8 cellular contexts compared by ENCODE assay signal in the genomic region with DNA sequence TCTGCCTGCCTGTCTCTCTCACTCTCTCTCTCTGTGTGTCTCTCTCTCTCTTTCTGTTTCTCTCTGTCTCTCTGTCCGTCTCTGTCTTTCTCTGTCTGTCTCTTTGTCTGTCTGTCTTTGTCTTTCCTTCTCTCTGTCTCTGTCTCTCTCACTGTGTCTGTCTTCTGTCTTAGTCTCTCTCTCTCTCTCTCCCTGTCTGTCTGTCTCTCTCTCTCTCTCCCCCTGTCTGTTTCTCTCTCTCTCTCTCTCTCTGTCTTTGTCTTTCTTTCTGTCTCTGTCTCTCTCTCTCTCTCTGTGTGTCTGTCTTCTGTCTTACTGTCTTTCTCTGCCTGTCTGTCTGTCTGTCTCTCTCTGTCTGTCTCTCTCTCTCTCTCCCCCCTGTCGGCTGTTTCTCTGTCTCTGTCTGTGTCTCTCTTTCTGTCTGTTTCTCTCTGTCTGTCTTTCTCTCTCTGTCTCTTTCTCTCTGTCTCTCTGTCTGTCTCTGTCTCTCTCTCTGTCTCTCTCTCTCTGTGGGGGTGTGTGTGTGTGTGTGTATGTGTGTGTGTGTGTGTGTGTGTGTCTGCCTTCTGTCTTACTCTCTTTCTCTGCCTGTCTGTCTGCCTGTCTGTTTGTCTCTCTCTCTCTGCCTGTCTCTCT.
DNase-seq lines count a peak whose midpoint lies in the region; ATAC-seq, FAIRE-seq and TF ChIP-seq lines count a peak whose summit lies in the region.
"Not testable (repeated sequence)": the region's sequence is repeated elsewhere in the genome, so short reads cannot be mapped to it uniquely, and the experiment has no call there.

No MANE protein-coding gene starts in this region.

- H3K9me3 Mint-ChIP-seq in activated CD8-positive, alpha-beta T cell treated with anti-CD3 and anti-CD28 coated beads, Interleukin-2, amount 10 ng/mL, durations not matched to agents 7 days and 5 days (ENCODE audit: insufficient read depth), result not testable (repeated sequence)

- TF ChIP-seq EP300 in H1 (IDR thresholded peaks at IDR 0.05; ENCODE audit: borderline replicate concordance in 1 of 2, low read depth in 2 of 2, low read length in 2 of 2); transverse colon (IDR thresholded peaks at IDR 0.05; ENCODE audit: low read depth): not testable (repeated sequence)

- H2BK20ac ChIP-seq in H1 (ENCODE audit: low read length), result not testable (repeated sequence)

- TF ChIP-seq POLR2A in H1 (IDR thresholded peaks at IDR 0.05; ENCODE audit: control extremely low read depth in 1 of 2, low read depth in 2 of 2, low read length in 2 of 2), result not testable (repeated sequence)
- peak; percentile 55 for TF ChIP-seq POLR2A in transverse colon (IDR thresholded peaks at IDR 0.05)

- H4K20me1 ChIP-seq in H1 (replicated peaks in 1 of 2; ENCODE audit: control insufficient read depth in 1 of 2, insufficient read depth in 2 of 2, low read length in 2 of 2), result not testable (repeated sequence)

- intact Hi-C loops in transverse colon (cut with DNase I; ENCODE audit: low total_unique reads), result not testable (repeated sequence)

- H4K5ac ChIP-seq in H1 (ENCODE audit: insufficient read length, low read depth, low read length), result not testable (repeated sequence)

- H3K27ac Mint-ChIP-seq in activated CD8-positive, alpha-beta T cell treated with anti-CD3 and anti-CD28 coated beads, Interleukin-2, amount 10 ng/mL, durations not matched to agents 7 days and 5 days, result peak overlapping the region; percentile 0

- DNase-seq in activated CD8-positive, alpha-beta T cell treated with anti-CD3 and anti-CD28 coated beads, Interleukin-2, amount 10 ng/mL, durations not matched to agents 7 days and 5 days, result peak; percentile 20
- peak in 1 of 2 experiments; percentile 100 for DNase-seq in H1 (ENCODE audit: low read depth in 1 of 2, low spot score in 2 of 2)
- peak; percentile 10 for DNase-seq in mucosa of gallbladder (ENCODE audit: low spot score)
- DNase-seq in transverse colon, result not testable (repeated sequence)

- not testable (repeated sequence) for H3K4me3 ChIP-seq in H1 (ENCODE audit: extremely low read depth in 1 of 4, insufficient read depth in 2 of 4, low read depth in 3 of 4, low read length in 4 of 4); transverse colon

- not testable (repeated sequence) for H3K36me3 Mint-ChIP-seq in activated CD8-positive, alpha-beta T cell treated with anti-CD3 and anti-CD28 coated beads, Interleukin-2, amount 10 ng/mL, durations not matched to agents 7 days and 5 days (ENCODE audit: low read depth)

- not testable (repeated sequence) for H3K4me1 Mint-ChIP-seq in activated CD8-positive, alpha-beta T cell treated with anti-CD3 and anti-CD28 coated beads, Interleukin-2, amount 10 ng/mL, durations not matched to agents 7 days and 5 days (ENCODE audit: low read depth)

- POLR2A ChIA-PET in activated CD8-positive, alpha-beta T cell treated with anti-CD3 and anti-CD28 coated beads, Interleukin-2, amount 10 ng/mL, durations not matched to agents 7 days and 5 days (lab: Charles Lee); H1 (lab: Charles Lee; ENCODE audit: partially characterized antibody): not testable (repeated sequence)

- H2BK120ac ChIP-seq in H1 (replicated peaks; ENCODE audit: low read depth, low read length), result not testable (repeated sequence)

- CTCF ChIA-PET in activated CD8-positive, alpha-beta T cell treated with anti-CD3 and anti-CD28 coated beads, Interleukin-2, amount 10 ng/mL, durations not matched to agents 7 days and 5 days (lab: Charles Lee); H1 (lab: Charles Lee; ENCODE audit: partially characterized antibody): not testable (repeated sequence)

- not testable (repeated sequence) for H3K56ac ChIP-seq in H1 (replicated peaks; ENCODE audit: insufficient read length, low read depth, low read length)

- H2BK5ac ChIP-seq in H1 (ENCODE audit: low read depth, low read length), result not testable (repeated sequence)

- H3K9me3 ChIP-seq in H1 (ENCODE audit: insufficient read depth in 2 of 2, low read depth in 1 of 2, low read length in 1 of 2); transverse colon: not testable (repeated sequence)

- not testable (repeated sequence) for H3K4me2 ChIP-seq in H1 (ENCODE audit: insufficient read depth in 1 of 2, low read depth in 2 of 2, low read length in 2 of 2)

- H3K14ac ChIP-seq in H1 (ENCODE audit: insufficient read length), result not testable (repeated sequence)

- peak; percentile 74 for ATAC-seq in GM18861 (IDR thresholded peaks at IDR 0.05; ENCODE audit: unreplicated experiment)
- ATAC-seq in GM21526 (IDR thresholded peaks at IDR 0.05; ENCODE audit: low FRiP score, unreplicated experiment), result peak; percentile 93
- ATAC-seq in HG02885 (IDR thresholded peaks at IDR 0.05; ENCODE audit: poor library complexity, unreplicated experiment), result peak; percentile 84
- ATAC-seq in HG03460 (IDR thresholded peaks at IDR 0.05; ENCODE audit: unreplicated experiment), result peak; percentile 80
- ATAC-seq in activated CD8-positive, alpha-beta T cell treated with anti-CD3 and anti-CD28 coated beads, Interleukin-2, amount 10 ng/mL, durations not matched to agents 7 days and 5 days, result peak; percentile 87

- in situ Hi-C loops in transverse colon (cut with MboI; ENCODE audit: low pct_ligation_motif_present in 1 of 4, low pct_unique_long_range_greater_than_20kb in 1 of 4, low sequenced_read_pairs in 3 of 4), result not testable (repeated sequence)

- not testable (repeated sequence) for H4K91ac ChIP-seq in H1 (replicated peaks; ENCODE audit: insufficient read length, low read length)

- not testable (repeated sequence) for H3K79me2 ChIP-seq in H1 (ENCODE audit: control insufficient read depth in 1 of 2, insufficient read depth in 2 of 2, low read length in 2 of 2)

- not testable (repeated sequence) for H3K23me2 ChIP-seq in H1 (ENCODE audit: low read depth, low read length)

- peak overlapping the region; percentile 84; the same call in 1 of the 2 replicates for H2AK5ac ChIP-seq in H1 (ENCODE audit: low read depth, low read length)

- not testable (repeated sequence) for H2BK15ac ChIP-seq in H1 (ENCODE audit: low read length)

- not testable (repeated sequence) for H3K18ac ChIP-seq in H1 (ENCODE audit: extremely low read depth, low read length)

- H3K4ac ChIP-seq in H1 (replicated peaks; ENCODE audit: insufficient read length, low read depth, low read length), result not testable (repeated sequence)

- H2BK12ac ChIP-seq in H1 (ENCODE audit: low read depth, low read length), result 0 out of 2 replicates have a peak overlapping the region, but pooled peaks have one; percentile 13

- not testable (repeated sequence) for H3K36me3 ChIP-seq in H1 (ENCODE audit: control insufficient read depth in 2 of 4, insufficient read depth in 4 of 4, low read length in 3 of 4); transverse colon

- H3K27me3 Mint-ChIP-seq in activated CD8-positive, alpha-beta T cell treated with anti-CD3 and anti-CD28 coated beads, Interleukin-2, amount 10 ng/mL, durations not matched to agents 7 days and 5 days (ENCODE audit: low read depth), result not testable (repeated sequence)

- H3K27me3 ChIP-seq in H1 (replicated peaks in 1 of 4; ENCODE audit: control insufficient read depth in 3 of 4, extremely low read depth in 1 of 4, insufficient read depth in 3 of 4, low read length in 3 of 4); transverse colon: not testable (repeated sequence)

- not testable (repeated sequence) for H3K79me1 ChIP-seq in H1 (ENCODE audit: low read depth, low read length)

- not testable (repeated sequence) for H3K27ac ChIP-seq in H1 (ENCODE audit: low read depth, low read length); transverse colon

- not testable (repeated sequence) for H3K4me1 ChIP-seq in H1 (replicated peaks in 1 of 4; ENCODE audit: control insufficient read depth in 3 of 4, insufficient read depth in 4 of 4, low read length in 3 of 4); transverse colon

- H3K9ac ChIP-seq in H1 (replicated peaks in 1 of 4; ENCODE audit: extremely low read depth in 1 of 4, low read depth in 3 of 4, low read length in 3 of 4), result peak overlapping the region in 1 of 4 experiments; percentile 44; a peak in 1 of 7 replicates

- not testable (repeated sequence) for H4K8ac ChIP-seq in H1 (ENCODE audit: extremely low read depth, insufficient read depth, low read length)

- TF ChIP-seq RAD21 in H1 (IDR thresholded peaks at IDR 0.05 in 1 of 2, conservative IDR thresholded peaks at IDR 0.05 in 1 of 2; ENCODE audit: low read depth in 2 of 2, low read length in 2 of 2), result not testable (repeated sequence)

- not testable (repeated sequence) for H3K4me3 Mint-ChIP-seq in activated CD8-positive, alpha-beta T cell treated with anti-CD3 and anti-CD28 coated beads, Interleukin-2, amount 10 ng/mL, durations not matched to agents 7 days and 5 days

- WGBS in H1 (ENCODE audit: extremely low coverage in 1 of 2, insufficient coverage in 1 of 2, insufficient read length in 1 of 2, insufficient replicate concordance in 2 of 2, low coverage in 1 of 2, low lambda C conversion rate in 2 of 2, missing lambda C conversion rate in 1 of 2), 2 experiments, result no CpG with 5 or more reads among the region's 2 CpGs
- WGBS in transverse colon (ENCODE audit: low coverage in 1 of 2), 2 donors, result 60% methylated on average over 1 of the region's 2 CpGs; no CpG with 5 or more reads in 1 of the 2 donors

- H3K23ac ChIP-seq in H1 (ENCODE audit: insufficient read length), result not testable (repeated sequence)

- TF ChIP-seq CTCF in H1 (IDR thresholded peaks at IDR 0.05; ENCODE audit: control extremely low read depth in 1 of 3, insufficient read depth in 1 of 3, low read depth in 1 of 3, low read length in 3 of 3), result not testable (repeated sequence)
- peak in 1 of 5 experiments; percentile 13 for TF ChIP-seq CTCF in transverse colon (IDR thresholded peaks at IDR 0.05)

- not testable (repeated sequence) for H2AFZ ChIP-seq in H1 (ENCODE audit: low read length)

- FAIRE-seq in H1 (lab: Jason Lieb, UNC), result not testable (repeated sequence)
